In genomic region chr2:19868224-19868623, GRCh38 we compare ENCODE assay signal across 9 cellular contexts. TPM values are rescaled to one million over a fixed set of nuclear protein-coding genes. Genes with fewer than 3 reads are reported as not detected.
DNase-seq lines count a peak whose midpoint lies in the region; ATAC-seq and TF ChIP-seq lines count a peak whose summit lies in the region.
"Had no signal": no experiment of that assay in that cellular context is flagged by ENCODE, and none has a peak within 500 bp of the region (broad histone marks: within the 10 kb centered on the region; RNA-seq: fewer than 3 reads in every experiment).

No MANE protein-coding gene starts in this region.

- H3K4me3 Mint-ChIP-seq in activated naive CD8-positive, alpha-beta T cell treated with anti-CD3 and anti-CD28 coated beads, Interleukin-2, amount 10 ng/mL, durations not matched to agents 7 days and 5 days, result peak overlapping the region; percentile 95

- no peaks in the 10 kb centered on the region for H3K9me3 Mint-ChIP-seq in activated naive CD8-positive, alpha-beta T cell treated with anti-CD3 and anti-CD28 coated beads, Interleukin-2, amount 10 ng/mL, durations not matched to agents 7 days and 5 days

- H3K79me1 ChIP-seq in mesenchymal stem cell (replicated peaks; ENCODE audit: low read length, poor library complexity, severe bottlenecking), result no peaks in the 10 kb centered on the region

- BruUV-seq in A673 (replicated peaks; lab: Mats Ljungman, UMichigan), result no TSS peak

- H4K91ac ChIP-seq in mesenchymal stem cell (ENCODE audit: low read length), result no peak overlapping the region

- H3K4me3 ChIP-seq in A673 (ENCODE audit: low read depth, low read length, poor library complexity, severe bottlenecking), result peak overlapping the region; percentile 35
- peak overlapping the region in 1 of 2 experiments; percentile 79 for H3K4me3 ChIP-seq in mesenchymal stem cell (ENCODE audit: insufficient read depth in 1 of 2, low read depth in 1 of 2, low read length in 2 of 2)

- peak overlapping the region; percentile 8 for H2BK5ac ChIP-seq in mesenchymal stem cell (ENCODE audit: low read depth, low read length, poor library complexity, severe bottlenecking)

- peak overlapping the region in 1 of 2 experiments; percentile 39 for H3K4ac ChIP-seq in mesenchymal stem cell (ENCODE audit: low read depth in 1 of 2, low read length in 2 of 2)

- no peak overlapping the region for H3K4me2 ChIP-seq in mesenchymal stem cell (ENCODE audit: low read length, poor library complexity, severe bottlenecking)

- no peak overlapping the region for H3K23ac ChIP-seq in mesenchymal stem cell (ENCODE audit: low read length in 2 of 2)

- intact Hi-C loops in A673 (cut with micrococcal nuclease; ENCODE audit: unreplicated experiment), result loop anchor here (10.0 kb wide), 1 partner anchor 227 kb away; no protein-coding TSS in a partner anchor

- peak; percentile 16 for ATAC-seq in GM19395 (IDR thresholded peaks at IDR 0.05; ENCODE audit: unreplicated experiment)
- ATAC-seq in activated naive CD8-positive, alpha-beta T cell treated with anti-CD3 and anti-CD28 coated beads, Interleukin-2, amount 10 ng/mL, durations not matched to agents 7 days and 5 days (ENCODE audit: low read depth), result no peak

- CTCF ChIA-PET in A673 (lab: Charles Lee), result no interaction called here

- peak overlapping the region; percentile 83 for H3K9ac ChIP-seq in mesenchymal stem cell (ENCODE audit: low read length)

- no peak overlapping the region for H2AK5ac ChIP-seq in mesenchymal stem cell (ENCODE audit: low read length, severe bottlenecking)

- peaks cover 13% of the 10 kb centered on the region for H3K4me1 Mint-ChIP-seq in activated naive CD8-positive, alpha-beta T cell treated with anti-CD3 and anti-CD28 coated beads, Interleukin-2, amount 10 ng/mL, durations not matched to agents 7 days and 5 days

- POLR2A ChIA-PET in A673 (lab: Charles Lee; ENCODE audit: low non-redundant PET), result no interaction called here
- POLR2A ChIA-PET in activated naive CD8-positive, alpha-beta T cell treated with anti-CD3 and anti-CD28 coated beads, Interleukin-2, amount 10 ng/mL, durations not matched to agents 7 days and 5 days (lab: Charles Lee), result interaction anchor here (3.2 kb wide), 1 partner anchor 33 kb away, joined by 26 read pairs; the partner anchor contains the start of gene TTC32

- H2AFZ ChIP-seq in mesenchymal stem cell (ENCODE audit: low read depth, low read length), result no peak overlapping the region

- 85% methylated on average over 6 of the region's 7 CpGs for WGBS in mesenchymal stem cell

- H3K36me3 Mint-ChIP-seq in activated naive CD8-positive, alpha-beta T cell treated with anti-CD3 and anti-CD28 coated beads, Interleukin-2, amount 10 ng/mL, durations not matched to agents 7 days and 5 days, result peaks cover 7% of the 10 kb centered on the region

- no peak for TF ChIP-seq CTCF in A673 (conservative IDR thresholded peaks at IDR 0.05; ENCODE audit: low read depth, low read length)

- no peak overlapping the region for H2BK12ac ChIP-seq in mesenchymal stem cell (ENCODE audit: low read length in 2 of 2)

- H3K18ac ChIP-seq in mesenchymal stem cell (ENCODE audit: low read depth in 1 of 2, low read length in 2 of 2), result peak overlapping the region in 1 of 2 experiments; percentile 25

- H3K9me3 ChIP-seq in A673 (ENCODE audit: low read depth, low read length, poor library complexity, severe bottlenecking) (no peaks in the 10 kb centered on the region), mesenchymal stem cell (ENCODE audit: control insufficient read depth, low read length) (no peaks in the 10 kb centered on the region)

- H2BK15ac ChIP-seq in mesenchymal stem cell (ENCODE audit: low read depth, poor library complexity, severe bottlenecking), result peak overlapping the region; percentile 87

- H3K27ac Mint-ChIP-seq in activated naive CD8-positive, alpha-beta T cell treated with anti-CD3 and anti-CD28 coated beads, Interleukin-2, amount 10 ng/mL, durations not matched to agents 7 days and 5 days, result peak overlapping the region; percentile 95

- H3K27ac ChIP-seq in A673 (ENCODE audit: low read depth, low read length, poor library complexity, severe bottlenecking) (no peak overlapping the region), mesenchymal stem cell (ENCODE audit: low read length, poor library complexity, severe bottlenecking) (no peak overlapping the region)
- H3K27ac ChIP-seq: VCaP had no signal

- H3K27me3 ChIP-seq in A673 (replicated peaks; ENCODE audit: insufficient read depth, low read depth, low read length, poor library complexity), result peaks cover 6% of the 10 kb centered on the region
- H3K27me3 ChIP-seq in mesenchymal stem cell (ENCODE audit: control insufficient read depth in 1 of 2, insufficient read depth in 1 of 2, low read length in 2 of 2), result peaks cover 0 to 5% of the 10 kb centered on the region in 2 experiments

- H3K14ac ChIP-seq in mesenchymal stem cell (ENCODE audit: low read length in 2 of 2), result no peak overlapping the region

- H3K36me3 ChIP-seq in A673 (ENCODE audit: insufficient read depth, low read length, poor library complexity, severe bottlenecking) (no peaks in the 10 kb centered on the region), mesenchymal stem cell (ENCODE audit: control insufficient read depth in 1 of 2, insufficient read depth in 2 of 2, low read depth in 1 of 2, low read length in 2 of 2) (peaks cover 0 to 3% of the 10 kb centered on the region in 2 experiments)

- H4K8ac ChIP-seq in mesenchymal stem cell (ENCODE audit: low read length), result peak overlapping the region; percentile 90

- no peak overlapping the region for H2BK120ac ChIP-seq in mesenchymal stem cell (ENCODE audit: low read depth, low read length)

- DNase-seq in A673 (ENCODE audit: low spot score) (no peak), mesenchymal stem cell (no peak), medulla oblongata (ENCODE audit: extremely low spot score) (no peak), COLO668 (lab: John Stamatoyannopoulos, UW; ENCODE audit: unreplicated experiment) (no peak), D341Med (ENCODE audit: low spot score) (no peak), GM19240 (ENCODE audit: insufficient read length, low spot score) (no peak)
- DNase-seq in activated naive CD8-positive, alpha-beta T cell treated with anti-CD3 and anti-CD28 coated beads, Interleukin-2, amount 10 ng/mL, durations not matched to agents 7 days and 5 days, result no peak

- H3K27me3 Mint-ChIP-seq in activated naive CD8-positive, alpha-beta T cell treated with anti-CD3 and anti-CD28 coated beads, Interleukin-2, amount 10 ng/mL, durations not matched to agents 7 days and 5 days, result no peaks in the 10 kb centered on the region

- H3K4me1 ChIP-seq in A673 (ENCODE audit: insufficient read depth, low read length, poor library complexity, severe bottlenecking) (no peaks in the 10 kb centered on the region), mesenchymal stem cell (ENCODE audit: control insufficient read depth, insufficient read depth, low read depth, low read length) (peaks cover 29% of the 10 kb centered on the region)

RNA-seq across cellular contexts. Expression of gene TTC32, which starts 33.6 kb away (rescaled TPM):
- total RNA-seq in A673 (2021), result 11.5 and 16.1 TPM in 2 replicates
- 10 to 100 TPM; 41.2 to 43.5 TPM for total RNA-seq in activated naive CD8-positive, alpha-beta T cell treated with anti-CD3 and anti-CD28 coated beads, Interleukin-2, amount 10 ng/mL, durations not matched to agents 7 days and 5 days
- 5.0 TPM for polyA plus RNA-seq in mesenchymal stem cell (2013, experiment 1 of 2)
- polyA plus RNA-seq in mesenchymal stem cell (2013, experiment 2 of 2), result 6.9 TPM
